In the genomic region with DNA sequence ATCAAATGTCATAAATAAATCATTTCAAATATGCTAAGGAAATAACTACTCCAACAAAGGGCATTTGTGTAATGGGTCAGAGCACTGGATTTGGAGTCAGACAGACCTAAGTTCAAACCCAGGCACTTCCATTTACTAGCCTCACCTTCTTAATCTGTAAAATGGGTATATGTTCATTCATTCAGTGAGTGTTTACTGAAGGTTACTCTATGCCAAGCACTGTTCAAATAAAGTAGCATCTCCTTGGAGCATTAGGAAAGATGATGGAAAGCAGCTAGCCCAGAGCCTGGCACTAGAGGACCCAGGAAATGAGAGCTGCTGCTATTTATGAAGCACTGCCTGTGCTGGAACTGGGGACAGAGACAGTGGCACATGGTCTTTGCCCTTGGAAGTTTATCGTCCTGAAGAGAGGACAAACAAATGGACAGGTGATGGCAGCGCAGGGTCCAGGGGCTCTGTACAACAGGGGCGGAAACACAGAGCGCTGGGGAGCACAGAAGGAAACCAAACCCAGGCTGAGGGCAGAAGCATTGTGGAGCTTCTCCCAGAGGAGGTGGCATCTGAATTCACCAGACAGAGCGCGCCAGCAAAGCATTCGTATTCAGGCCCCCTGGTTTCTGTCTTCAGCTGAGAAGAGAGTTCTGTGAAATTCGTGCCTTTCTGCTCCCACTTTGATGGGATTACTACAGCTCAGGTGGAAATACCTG, we compare ENCODE assay signal across 19 cellular contexts. TPM values are rescaled to one million over a fixed set of nuclear protein-coding genes. Genes with fewer than 3 reads are reported as not detected.
"Had no signal": no experiment of that assay in that cellular context is flagged by ENCODE, and none has a peak within 500 bp of the region (broad histone marks: within the 10 kb centered on the region; RNA-seq: fewer than 3 reads in every experiment).

No MANE protein-coding gene starts in this region.

- DNase-seq: activated effector memory CD4-positive, alpha-beta T cell treated with Interleukin-2 at 50 U/mL for 16 hours; activated T-cell treated with anti-CD3 and anti-CD28 coated beads, Interleukin-2, amount 50 U/mL, for 4 hours; spleen had no signal

- H3K4me1 ChIP-seq: adrenal gland, sigmoid colon, testis had no signal

- H3K4me3 Mint-ChIP-seq: activated CD8-positive, alpha-beta T cell treated with anti-CD3 and anti-CD28 coated beads for 36 hours; activated naive CD4-positive, alpha-beta T cell treated with anti-CD3 and anti-CD28 coated beads, Interleukin-2, amount 50 U/mL, for 24 hours; activated T-cell treated with anti-CD3 and anti-CD28 coated beads, Interleukin-2, amount 50 U/mL, for 4 hours; effector memory CD8-positive, alpha-beta T cell; nephron progenitor cell had no signal

- H3K4me3 ChIP-seq: adrenal gland, sigmoid colon, spleen, stomach, testis, upper lobe of left lung had no signal

- H3K27me3 ChIP-seq: sigmoid colon, stomach, testis, upper lobe of left lung had no signal

- H3K4me1 Mint-ChIP-seq: activated naive CD4-positive, alpha-beta T cell treated with anti-CD3 and anti-CD28 coated beads, Interleukin-2, amount 50 U/mL, for 24 hours; nephron progenitor cell had no signal

- H3K9me3 Mint-ChIP-seq: activated CD8-positive, alpha-beta T cell treated with anti-CD3 and anti-CD28 coated beads for 36 hours; effector memory CD8-positive, alpha-beta T cell; nephron progenitor cell had no signal

- H3K36me3 ChIP-seq: adrenal gland, sigmoid colon, spleen, stomach, upper lobe of left lung had no signal

- H3K36me3 Mint-ChIP-seq: activated naive CD4-positive, alpha-beta T cell treated with anti-CD3 and anti-CD28 coated beads, Interleukin-2, amount 50 U/mL, for 24 hours had no signal

- ATAC-seq: activated T-cell treated with anti-CD3 and anti-CD28 coated beads, Interleukin-2, amount 50 U/mL, for 4 hours; effector memory CD8-positive, alpha-beta T cell had no signal

- H3K9me3 ChIP-seq: adrenal gland, sigmoid colon, spleen, stomach, testis, upper lobe of left lung had no signal

- H3K27ac Mint-ChIP-seq: activated CD8-positive, alpha-beta T cell treated with anti-CD3 and anti-CD28 coated beads for 36 hours; activated naive CD4-positive, alpha-beta T cell treated with anti-CD3 and anti-CD28 coated beads, Interleukin-2, amount 50 U/mL, for 24 hours; effector memory CD8-positive, alpha-beta T cell; nephron progenitor cell had no signal

- H3K27ac ChIP-seq: adrenal gland, epithelial cell of prostate, sigmoid colon, spleen, stomach, testis, upper lobe of left lung, VCaP had no signal

RNA-seq across cellular contexts. Expression of gene TM4SF4, which starts 19.0 kb away (rescaled TPM):
- total RNA-seq: activated CD8-positive, alpha-beta T cell treated with anti-CD3 and anti-CD28 coated beads for 36 hours; chondrocyte; dermis blood vessel endothelial cell; kidney epithelial cell; osteoblast; pulmonary artery endothelial cell; spleen had no signal
